Comparison of ENCODE assay signal across 7 cellular contexts in genomic region chr19:4064551-4065260, GRCh38. TPM values are rescaled to one million over a fixed set of nuclear protein-coding genes. Genes with fewer than 3 reads are reported as not detected.
DNase-seq lines count a peak whose midpoint lies in the region; ATAC-seq and TF ChIP-seq lines count a peak whose summit lies in the region.

No MANE protein-coding gene starts in this region.

- H3K9me3 Mint-ChIP-seq in endodermal cell, result no peaks in the 10 kb centered on the region

- H3K9me3 ChIP-seq in endodermal cell (ENCODE audit: control insufficient read depth, low read length), result no peaks in the 10 kb centered on the region
- H3K9me3 ChIP-seq in thymus (ENCODE audit: control insufficient read depth), result no peaks in the 10 kb centered on the region

- DNase-seq in GM10248 (ENCODE audit: extremely low spot score) (peak; percentile 36), endodermal cell (peak; percentile 73), midbrain (lab: John Stamatoyannopoulos, UW) (peak; percentile 67), NCI-H1694 (lab: John Stamatoyannopoulos, UW) (no peak)
- peak; percentile 59 for DNase-seq in activated CD4-positive, CD25-positive, alpha-beta regulatory T cell treated with anti-CD3 and anti-CD28 coated beads, Interleukin-2, amount 50 U/mL, for 72 hours

- POLR2A ChIA-PET in GM10248 (lab: Yijun Ruan, JAX), result no interaction called here

- peak; percentile 8 for ATAC-seq in HG03175 (IDR thresholded peaks at IDR 0.05; ENCODE audit: unreplicated experiment)

- peaks cover 10% of the 10 kb centered on the region for H3K36me3 ChIP-seq in endodermal cell (ENCODE audit: control insufficient read depth, insufficient read depth, low read length)
- H3K36me3 ChIP-seq in thymus (ENCODE audit: control insufficient read depth, insufficient read depth), result peaks cover 16% of the 10 kb centered on the region

- peaks cover 18% of the 10 kb centered on the region for H3K27me3 Mint-ChIP-seq in endodermal cell (ENCODE audit: insufficient read depth)

- H3K4me1 Mint-ChIP-seq in endodermal cell, result peaks cover 3% of the 10 kb centered on the region

- CTCF ChIA-PET in GM10248 (lab: Yijun Ruan, JAX), result no interaction called here

- H3K27me3 ChIP-seq in endodermal cell (ENCODE audit: control insufficient read depth, insufficient read depth, low read length, poor library complexity, severe bottlenecking) (peaks cover 25% of the 10 kb centered on the region), thymus (ENCODE audit: control insufficient read depth, insufficient read depth) (no peaks in the 10 kb centered on the region)

- H3K4me1 ChIP-seq in endodermal cell (ENCODE audit: control insufficient read depth, insufficient read depth, low read length) (no peaks in the 10 kb centered on the region), thymus (ENCODE audit: control insufficient read depth, insufficient read depth, low read length) (peaks cover 22% of the 10 kb centered on the region)

- H3K27ac ChIP-seq in endodermal cell (ENCODE audit: low read depth, low read length) (no peak overlapping the region), thymus (ENCODE audit: low read depth) (peak overlapping the region; percentile 82)

- peaks cover 2% of the 10 kb centered on the region for H3K36me3 Mint-ChIP-seq in endodermal cell (ENCODE audit: low read depth)

- peak overlapping the region; percentile 73 for H3K4me3 Mint-ChIP-seq in endodermal cell

- TF ChIP-seq CTCF in GM10248 (IDR thresholded peaks at IDR 0.05; ENCODE audit: control extremely low read depth, extremely low read depth, low read depth, missing control alignments), result no peak
- TF ChIP-seq CTCF in endodermal cell (conservative IDR thresholded peaks at IDR 0.05), result no peak

- H3K4me3 ChIP-seq in endodermal cell (ENCODE audit: low read length), result peak overlapping the region; percentile 82
- peak overlapping the region; percentile 94 for H3K4me3 ChIP-seq in thymus (ENCODE audit: low read length)

- H3K9ac ChIP-seq in endodermal cell (ENCODE audit: extremely low read depth, low read length, poor library complexity, severe bottlenecking), result peak overlapping the region; percentile 66

- 1 to 2% methylated on average over 7 to 49 of the region's 56 CpGs for WGBS in endodermal cell (ENCODE audit: insufficient coverage in 1 of 2, insufficient read length in 1 of 2), 2 experiments
- WGBS in thymus, result under 1% methylated on average over 55 of the region's 56 CpGs

- no peak overlapping the region for H3K27ac Mint-ChIP-seq in endodermal cell

RNA-seq across cellular contexts. Expression of gene ZBTB7A, which starts 2.0 kb away (rescaled TPM):
- total RNA-seq in endodermal cell, result 10 to 100 TPM; 19.2 to 22.1 TPM
- polyA plus RNA-seq in endodermal cell (2013, experiment 1 of 2), result 7.5 TPM
- 7.2 TPM for polyA plus RNA-seq in endodermal cell (2013, experiment 2 of 2)
- polyA plus RNA-seq in thymus, result 9.4 TPM

RNA-seq across cellular contexts. Expression of gene PIAS4, which starts 57.2 kb away (rescaled TPM):
- total RNA-seq in endodermal cell, result 10 to 100 TPM; 57.5 to 58.1 TPM
- polyA plus RNA-seq in endodermal cell (2013, experiment 1 of 2), result 35.5 TPM
- 30.9 TPM for polyA plus RNA-seq in endodermal cell (2013, experiment 2 of 2)
- 10.8 TPM for polyA plus RNA-seq in thymus

RNA-seq across cellular contexts. Expression of gene MAP2K2, which starts 59.2 kb away (rescaled TPM):
- total RNA-seq in endodermal cell, result 100 to 1,000 TPM; 191 TPM
- polyA plus RNA-seq in endodermal cell (2013, experiment 1 of 2), result 129 TPM
- 131 TPM for polyA plus RNA-seq in endodermal cell (2013, experiment 2 of 2)
- 144 TPM for polyA plus RNA-seq in thymus
